In the genomic region with DNA sequence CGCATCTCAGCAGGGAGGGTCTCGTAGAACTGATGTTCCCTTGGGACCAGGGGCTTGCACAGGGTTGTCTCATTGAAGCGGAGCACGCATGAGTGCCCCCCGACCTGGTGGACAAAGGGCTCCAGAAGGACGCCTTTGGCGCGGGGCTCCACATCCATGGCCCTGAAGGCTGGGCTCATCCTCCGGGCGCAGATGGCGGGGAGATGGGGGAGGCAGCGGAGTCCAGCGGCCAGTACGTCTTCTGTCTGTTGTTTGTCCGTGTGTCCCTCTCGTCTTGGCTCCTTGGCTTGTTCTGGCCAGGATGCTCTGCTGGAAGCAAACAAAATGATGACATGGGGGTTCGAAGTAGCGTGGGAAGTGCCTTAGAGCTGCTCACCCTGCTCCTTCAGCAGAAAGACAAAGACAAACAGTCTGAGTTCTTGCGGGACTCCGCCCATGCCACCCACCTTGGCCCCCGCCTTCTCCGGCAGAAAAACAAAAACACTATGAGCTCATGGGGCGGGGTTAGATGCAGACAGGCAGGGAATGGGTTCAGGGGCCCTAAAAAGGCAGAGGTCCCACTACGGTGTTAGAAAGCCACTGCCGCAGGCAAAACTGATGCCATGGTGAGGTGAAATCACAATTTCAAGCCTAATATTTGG, we compare ENCODE assay signal across 9 cellular contexts. TPM values are rescaled to one million over a fixed set of nuclear protein-coding genes. Genes with fewer than 3 reads are reported as not detected.
DNase-seq lines count a peak whose midpoint lies in the region; ATAC-seq and TF ChIP-seq lines count a peak whose summit lies in the region.
"Had no signal": no experiment of that assay in that cellular context is flagged by ENCODE, and none has a peak within 500 bp of the region (broad histone marks: within the 10 kb centered on the region; RNA-seq: fewer than 3 reads in every experiment).

No MANE protein-coding gene starts in this region.

- DNase-seq in AG10803 (ENCODE audit: low read depth) (peak; percentile 66), T1000 (lab: John Stamatoyannopoulos, UW) (peak; percentile 48), foreskin keratinocyte (no peak), occipital lobe (lab: John Stamatoyannopoulos, UW) (peak; percentile 28), SHP77 treated with DMSO at 0.1 percent for 48 hours (lab: John Stamatoyannopoulos, UW) (no peak), NCI-H69 (lab: John Stamatoyannopoulos, UW) (no peak), NCI-H524 (lab: John Stamatoyannopoulos, UW) (no peak)
- DNase-seq in stimulated activated CD4-positive, alpha-beta T cell treated with anti-CD3 and anti-CD28 coated beads, Interleukin-12 subunit alpha, Interleukin-12 subunit beta, amount 100 ng/mL, for 4 hours = no peak
- DNase-seq: activated CD8-positive, alpha-beta memory T cell treated with anti-CD3 and anti-CD28 coated beads, Interleukin-2, amount 50 U/mL, for 4 hours had no signal

- H3K4me1 ChIP-seq in foreskin keratinocyte = peaks cover 22% of the 10 kb centered on the region

- ATAC-seq in foreskin keratinocyte = peak; percentile 35

- peak overlapping the region; percentile 50 for H3K4me3 ChIP-seq in AG10803 (ENCODE audit: low read length)

- TF ChIP-seq CTCF in AG10803 (conservative IDR thresholded peaks at IDR 0.05; ENCODE audit: low read length) (no peak), foreskin keratinocyte (conservative IDR thresholded peaks at IDR 0.05) (no peak)

- no peaks in the 10 kb centered on the region for H3K27me3 ChIP-seq in foreskin keratinocyte

- H3K27ac ChIP-seq in foreskin keratinocyte = peak overlapping the region; percentile 47

RNA-seq across cellular contexts. Expression of gene NCKIPSD, which starts 9.5 kb away (rescaled TPM):
- total RNA-seq in foreskin keratinocyte = 18.6 and 20.9 TPM in 2 replicates
- 12.5 and 14.4 TPM in 2 replicates for polyA plus RNA-seq in foreskin keratinocyte
- 8.4 TPM for total RNA-seq in occipital lobe

RNA-seq across cellular contexts. Expression of gene IP6K2, which starts 21.8 kb away (rescaled TPM):
- total RNA-seq in foreskin keratinocyte (58.5 and 62.4 TPM in 2 replicates), occipital lobe (90.6 TPM)
- 59.0 and 65.4 TPM in 2 replicates for polyA plus RNA-seq in foreskin keratinocyte

RNA-seq across cellular contexts. Expression of gene CELSR3, which starts 32.5 kb away (rescaled TPM):
- 0.78 and 0.99 TPM in 2 replicates for total RNA-seq in foreskin keratinocyte
- 0.42 and 0.46 TPM in 2 replicates for polyA plus RNA-seq in foreskin keratinocyte
- 34.5 TPM for total RNA-seq in occipital lobe

RNA-seq across cellular contexts. Expression of gene SLC26A6, which starts 60.0 kb away (rescaled TPM):
- 34.5 and 42.9 TPM in 2 replicates for total RNA-seq in foreskin keratinocyte
- 32.1 and 34.2 TPM in 2 replicates for polyA plus RNA-seq in foreskin keratinocyte
- total RNA-seq in occipital lobe = 4.5 TPM

Comparison
In these comparisons a context has a peak if more than half of its experiments do, and no peak if none do; other contexts are left out.
1. DNase-seq: peak in AG10803 (single experiment), T1000 (single experiment) and occipital lobe (single experiment); none in foreskin keratinocyte (0 of 2), SHP77 treated with DMSO at 0.1 percent for 48 hours (single experiment), NCI-H69 (single experiment), NCI-H524 (0 of 2) and stimulated activated CD4-positive, alpha-beta T cell treated with anti-CD3 and anti-CD28 coated beads, Interleukin-12 subunit alpha, Interleukin-12 subunit beta, amount 100 ng/mL, for 4 hours (single experiment).
2. RNA of gene CELSR3, which starts 32.5 kb away (total RNA-seq): 34.5 TPM in occipital lobe (single experiment); 0.78 to 0.99 TPM in foreskin keratinocyte; every median in the first group is over 10 times any median in the second.